In the genomic region with DNA sequence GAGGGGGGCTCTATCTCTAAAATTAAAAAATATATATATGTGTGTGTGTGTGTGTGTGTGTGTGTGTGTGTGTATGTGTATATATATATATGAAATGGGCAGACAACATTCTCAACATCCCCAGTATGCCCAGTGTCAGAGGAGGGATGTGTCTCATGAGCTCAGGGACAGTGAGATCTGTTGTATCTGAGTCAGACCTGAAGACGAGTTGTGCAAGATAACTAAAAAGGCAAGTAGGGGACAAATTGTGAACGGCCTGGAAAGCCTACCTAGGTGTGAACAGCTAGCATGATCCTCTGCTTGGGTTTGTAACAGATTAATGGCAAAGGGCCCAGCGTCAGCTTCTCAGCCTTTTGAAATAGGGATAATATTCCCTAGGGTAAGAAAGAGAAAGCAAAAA, we compare ENCODE assay signal across 3 cellular contexts.
"Had no signal": no experiment of that assay in that cellular context is flagged by ENCODE, and none has a peak within 500 bp of the region (broad histone marks: within the 10 kb centered on the region; RNA-seq: fewer than 3 reads in every experiment).

No MANE protein-coding gene starts in this region.

- ATAC-seq: GM12878 had no signal

- H3K4me3 ChIP-seq: GM12878 had no signal

- DNase-seq: GDM1, GF-D8 had no signal
